Comparison of ENCODE assay signal across 8 cellular contexts in genomic region chr18:12948055-12948804, GRCh38. TPM values are rescaled to one million over a fixed set of nuclear protein-coding genes. Genes with fewer than 3 reads are reported as not detected.
DNase-seq lines count a peak whose midpoint lies in the region; ATAC-seq and TF ChIP-seq lines count a peak whose summit lies in the region.

No MANE protein-coding gene starts in this region.

- WGBS in prostate gland, result 2% methylated on average over 50 of the region's 81 CpGs

- peaks cover 4% of the 10 kb centered on the region for H3K4me1 ChIP-seq in prostate gland (replicated peaks)

- intact Hi-C loops in left ventricle myocardium superior (cut with micrococcal nuclease), result loop anchor here (10.0 kb wide), 1 partner anchor 63 kb away; the partner anchor contains the start of gene PTPN2
- intact Hi-C loops in prostate gland (cut with DNase I), result loop anchor here (2.0 to 10.0 kb wide), 2 partner anchors 43 to 553 kb away; partner anchors contain the start of gene CEP192

- in situ Hi-C loops in GM13977 (cut with MboI; ENCODE audit: low pct_unique_long_range_greater_than_20kb, low sequenced_read_pairs, unreplicated experiment), result loop anchor here (25.0 kb wide), 1 partner anchor 561 kb away; the partner anchor contains the start of gene AFG3L2

- H3K27ac ChIP-seq in prostate gland, result peak overlapping the region; percentile 92 to 95

- TF ChIP-seq POLR2A in prostate gland (IDR thresholded peaks at IDR 0.05), result peak; percentile 76

- no peak for TF ChIP-seq CTCF in GM13977 (IDR thresholded peaks at IDR 0.05; ENCODE audit: extremely low read depth, insufficient read depth, missing control alignments)
- TF ChIP-seq CTCF in prostate gland (IDR thresholded peaks at IDR 0.05), result no peak

- H3K36me3 ChIP-seq in prostate gland, result no peaks in the 10 kb centered on the region

- no peaks in the 10 kb centered on the region for H3K27me3 ChIP-seq in prostate gland (replicated peaks; ENCODE audit: insufficient read depth)

- DNase-seq in GM13977 (ENCODE audit: low spot score) (peak; percentile 91), NCI-H1417 treated with DMSO at 0.1 percent for 48 hours (lab: John Stamatoyannopoulos, UW) (peak; percentile 83), T-helper 1 cell (peak; percentile 98 to 99 (median 98)), amniotic stem cell (lab: John Stamatoyannopoulos, UW) (peak; percentile 78), left ventricle myocardium superior (peak; percentile 96), prostate gland (ENCODE audit: low spot score) (peak; percentile 88), ureter (ENCODE audit: low spot score) (peak; percentile 94)

- no peaks in the 10 kb centered on the region for H3K9me3 ChIP-seq in prostate gland

- peak overlapping the region; percentile 63 for H3K4me3 ChIP-seq in prostate gland

- ATAC-seq in HG02798 (IDR thresholded peaks at IDR 0.05; ENCODE audit: poor library complexity, unreplicated experiment) (peak; percentile 84), left ventricle myocardium superior (peak; percentile 83)

RNA-seq across cellular contexts. Expression of gene SEH1L, which starts 0.4 kb away (rescaled TPM):
- 17.3 TPM for total RNA-seq in left ventricle myocardium superior
- 10 to 100 TPM; 35.9 to 46.6 TPM for total RNA-seq in prostate gland
- total RNA-seq in ureter, result 53.1 TPM

RNA-seq across cellular contexts. Expression of gene CEP192, which starts 42.9 kb away (rescaled TPM):
- total RNA-seq in left ventricle myocardium superior, result 26.7 TPM
- 10 to 100 TPM; 17.2 to 37.3 TPM for total RNA-seq in prostate gland
- total RNA-seq in ureter, result 38.8 TPM

Comparison
In these comparisons a context has a peak if more than half of its experiments do, and no peak if none do; other contexts are left out.
1. Peak in every context shown above with its lines: DNase-seq, ATAC-seq, H3K4me3 ChIP-seq and H3K27ac ChIP-seq.